Comparison of ENCODE assay signal across 1 cellular context in genomic region chr22:40853961-40854360, GRCh38.
TF ChIP-seq lines count a peak whose summit lies in the region.

No MANE protein-coding gene starts in this region.

TF ChIP-seq in GM12878, 131 proteins besides CTCF, POLR2A, EP300 and RAD21:
- TF ChIP-seq MYB (IDR thresholded peaks at IDR 0.05; ENCODE audit: borderline replicate concordance, low read depth, low read length) (no peak), SMC3 (IDR thresholded peaks at IDR 0.05; ENCODE audit: borderline replicate concordance, low read length) (no peak), PAX8 (IDR thresholded peaks at IDR 0.05) (no peak), PBX3 (IDR thresholded peaks at IDR 0.05; ENCODE audit: insufficient replicate concordance, low read depth, low read length) (no peak), NBN (IDR thresholded peaks at IDR 0.05) (no peak), POLR2AphosphoS5 (IDR thresholded peaks at IDR 0.05; ENCODE audit: low read length) (no peak)
- TF ChIP-seq, protein P1, sequence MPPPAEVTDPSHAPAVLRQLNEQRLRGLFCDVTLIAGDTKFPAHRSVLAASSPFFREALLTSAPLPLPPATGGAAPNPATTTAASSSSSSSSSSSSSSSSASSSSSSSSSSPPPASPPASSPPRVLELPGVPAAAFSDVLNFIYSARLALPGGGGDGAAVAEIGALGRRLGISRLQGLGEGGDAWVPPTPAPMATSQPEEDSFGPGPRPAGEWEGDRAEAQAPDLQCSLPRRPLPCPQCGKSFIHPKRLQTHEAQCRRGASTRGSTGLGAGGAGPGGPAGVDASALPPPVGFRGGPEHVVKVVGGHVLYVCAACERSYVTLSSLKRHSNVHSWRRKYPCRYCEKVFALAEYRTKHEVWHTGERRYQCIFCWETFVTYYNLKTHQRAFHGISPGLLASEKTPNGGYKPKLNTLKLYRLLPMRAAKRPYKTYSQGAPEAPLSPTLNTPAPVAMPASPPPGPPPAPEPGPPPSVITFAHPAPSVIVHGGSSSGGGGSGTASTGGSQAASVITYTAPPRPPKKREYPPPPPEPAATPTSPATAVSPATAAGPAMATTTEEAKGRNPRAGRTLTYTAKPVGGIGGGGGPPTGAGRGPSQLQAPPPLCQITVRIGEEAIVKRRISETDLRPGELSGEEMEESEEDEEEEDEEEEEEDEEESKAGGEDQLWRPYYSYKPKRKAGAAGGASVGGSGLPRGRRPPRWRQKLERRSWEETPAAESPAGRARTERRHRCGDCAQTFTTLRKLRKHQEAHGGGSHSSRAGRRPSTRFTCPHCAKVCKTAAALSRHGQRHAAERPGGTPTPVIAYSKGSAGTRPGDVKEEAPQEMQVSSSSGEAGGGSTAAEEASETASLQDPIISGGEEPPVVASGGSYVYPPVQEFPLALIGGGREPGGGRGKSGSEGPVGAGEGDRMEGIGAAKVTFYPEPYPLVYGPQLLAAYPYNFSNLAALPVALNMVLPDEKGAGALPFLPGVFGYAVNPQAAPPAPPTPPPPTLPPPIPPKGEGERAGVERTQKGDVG (CRISPR knock-in tag; IDR thresholded peaks at IDR 0.05) = no peak
- TF ChIP-seq, protein P2, sequence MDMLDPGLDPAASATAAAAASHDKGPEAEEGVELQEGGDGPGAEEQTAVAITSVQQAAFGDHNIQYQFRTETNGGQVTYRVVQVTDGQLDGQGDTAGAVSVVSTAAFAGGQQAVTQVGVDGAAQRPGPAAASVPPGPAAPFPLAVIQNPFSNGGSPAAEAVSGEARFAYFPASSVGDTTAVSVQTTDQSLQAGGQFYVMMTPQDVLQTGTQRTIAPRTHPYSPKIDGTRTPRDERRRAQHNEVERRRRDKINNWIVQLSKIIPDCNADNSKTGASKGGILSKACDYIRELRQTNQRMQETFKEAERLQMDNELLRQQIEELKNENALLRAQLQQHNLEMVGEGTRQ (IDR thresholded peaks at IDR 0.05; ENCODE audit: borderline replicate concordance, low read depth, low read length) = no peak
- TF ChIP-seq, protein P3, sequence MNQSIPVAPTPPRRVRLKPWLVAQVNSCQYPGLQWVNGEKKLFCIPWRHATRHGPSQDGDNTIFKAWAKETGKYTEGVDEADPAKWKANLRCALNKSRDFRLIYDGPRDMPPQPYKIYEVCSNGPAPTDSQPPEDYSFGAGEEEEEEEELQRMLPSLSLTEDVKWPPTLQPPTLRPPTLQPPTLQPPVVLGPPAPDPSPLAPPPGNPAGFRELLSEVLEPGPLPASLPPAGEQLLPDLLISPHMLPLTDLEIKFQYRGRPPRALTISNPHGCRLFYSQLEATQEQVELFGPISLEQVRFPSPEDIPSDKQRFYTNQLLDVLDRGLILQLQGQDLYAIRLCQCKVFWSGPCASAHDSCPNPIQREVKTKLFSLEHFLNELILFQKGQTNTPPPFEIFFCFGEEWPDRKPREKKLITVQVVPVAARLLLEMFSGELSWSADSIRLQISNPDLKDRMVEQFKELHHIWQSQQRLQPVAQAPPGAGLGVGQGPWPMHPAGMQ (IDR thresholded peaks at IDR 0.05; ENCODE audit: borderline replicate concordance) = no peak
TF ChIP-seq in GM12878: peak in this region for 0.
